Comparison of ENCODE assay signal across 24 cellular contexts in genomic region chr10:1369665-1370064, GRCh38.
DNase-seq lines count a peak whose midpoint lies in the region; ATAC-seq and TF ChIP-seq lines count a peak whose summit lies in the region.
"Had no signal": no experiment of that assay in that cellular context is flagged by ENCODE, and none has a peak within 500 bp of the region (broad histone marks: within the 10 kb centered on the region; RNA-seq: fewer than 3 reads in every experiment).

No MANE protein-coding gene starts in this region.

- H3K36me3 ChIP-seq in BLaER1: no peaks in the 10 kb centered on the region
- H3K36me3 ChIP-seq in PC-9 (ENCODE audit: low read depth): no peaks in the 10 kb centered on the region
- H3K36me3 ChIP-seq: thoracic aorta had no signal

- H4K20me1 ChIP-seq in BLaER1 (no peaks in the 10 kb centered on the region), PC-9 (ENCODE audit: insufficient read depth) (no peaks in the 10 kb centered on the region)

- H3K9me2 ChIP-seq in PC-9 (ENCODE audit: insufficient read depth): no peaks in the 10 kb centered on the region

- no peak overlapping the region for H3K9ac ChIP-seq in BLaER1

- no TSS peak for BruUV-seq in PC-9 (replicated peaks; lab: Mats Ljungman, UMichigan)

- H3K27me3 ChIP-seq in BLaER1: no peaks in the 10 kb centered on the region
- H3K27me3 ChIP-seq in PC-9 (ENCODE audit: insufficient read depth, low read depth): peaks cover 22% of the 10 kb centered on the region

- no peaks in the 10 kb centered on the region for H3K9me3 ChIP-seq in BLaER1
- H3K9me3 ChIP-seq in PC-9 (ENCODE audit: insufficient read depth, low read depth): no peaks in the 10 kb centered on the region
- H3K9me3 ChIP-seq: Caco-2, thoracic aorta had no signal

- CTCF ChIA-PET in PC-9 (lab: Charles Lee): no interaction called here

- H3K9me3 Mint-ChIP-seq in neural crest cell: no peaks in the 10 kb centered on the region

- H3K4me2 ChIP-seq in BLaER1: peak overlapping the region; percentile 81
- H3K4me2 ChIP-seq in PC-9: no peak overlapping the region

- H2AFZ ChIP-seq in PC-9: no peak overlapping the region

- H3K27ac ChIP-seq in BLaER1 (no peak overlapping the region), PC-9 (no peak overlapping the region)
- H3K27ac ChIP-seq: RWPE1, thoracic aorta, VCaP had no signal

- H3K4me3 ChIP-seq in BLaER1 (no peak overlapping the region), PC-9 (no peak overlapping the region)
- H3K4me3 ChIP-seq: thoracic aorta had no signal

- POLR2A ChIA-PET in PC-9 (lab: Charles Lee; ENCODE audit: unreplicated experiment): no interaction called here

- TF ChIP-seq CTCF in neural crest cell (conservative IDR thresholded peaks at IDR 0.05) (no peak), PC-9 (conservative IDR thresholded peaks at IDR 0.05) (no peak)

- peaks cover 8% of the 10 kb centered on the region for H3K4me1 Mint-ChIP-seq in neural crest cell

- no peak for ATAC-seq in GM18870 (IDR thresholded peaks at IDR 0.05; ENCODE audit: unreplicated experiment)
- ATAC-seq: HCT116; stimulated activated naive CD8-positive, alpha-beta T cell treated with anti-CD3 and anti-CD28 coated beads, Interleukin-15, Interleukin-2, amounts not matched to agents 100 U/mL and 50 U/mL, for 24 hours had no signal

- peaks cover 30% of the 10 kb centered on the region for H3K4me1 ChIP-seq in BLaER1
- no peaks in the 10 kb centered on the region for H3K4me1 ChIP-seq in PC-9 (replicated peaks; ENCODE audit: insufficient read depth)
- H3K4me1 ChIP-seq: Caco-2 had no signal

- no peaks in the 10 kb centered on the region for H3K27me3 Mint-ChIP-seq in neural crest cell (ENCODE audit: low read depth)

- no peaks in the 10 kb centered on the region for H3F3A ChIP-seq in PC-9 (ENCODE audit: insufficient read depth, low read depth)

- no peaks in the 10 kb centered on the region for H3K79me2 ChIP-seq in PC-9 (ENCODE audit: low read depth)

- no peaks in the 10 kb centered on the region for H3K36me3 Mint-ChIP-seq in neural crest cell (ENCODE audit: low read depth)

- H3K4me3 Mint-ChIP-seq in neural crest cell: no peak overlapping the region
- H3K4me3 Mint-ChIP-seq: B cell had no signal

- intact Hi-C loops in PC-9 (cut with micrococcal nuclease; ENCODE audit: unreplicated experiment): no loop called here

- H3K27ac Mint-ChIP-seq in neural crest cell (ENCODE audit: unreplicated experiment): peak overlapping the region; percentile 70
- H3K27ac Mint-ChIP-seq: B cell, progenitor cell of endocrine pancreas had no signal

- DNase-seq in Daoy (ENCODE audit: low read depth) (peak; percentile 35), neural crest cell (ENCODE audit: low read depth, low spot score) (no peak), NCI-H1048 (lab: John Stamatoyannopoulos, UW) (no peak), PC-9 (no peak)
- DNase-seq in activated CD8-positive, alpha-beta memory T cell treated with anti-CD3 and anti-CD28 coated beads, Interleukin-2, amount 50 U/mL, for 48 hours: peak; percentile 17
- DNase-seq: activated CD4-positive, alpha-beta T cell treated with anti-CD3 and anti-CD28 coated beads for 48 hours; activated naive CD4-positive, alpha-beta T cell treated with anti-CD3 and anti-CD28 coated beads, Interleukin-2, amount 50 U/mL, for 16 hours; Caco-2; DMS79 treated with DMSO at 0.1 percent for 48 hours; effector CD4-positive, alpha-beta T cell; KG1; MM.1S; NCI-H2107; NCI-H748 treated with DMSO at 0.1 percent for 48 hours; stimulated activated CD4-positive, alpha-beta T cell treated with anti-CD3 and anti-CD28 coated beads, Interleukin-15, amount 100 ng/mL, for 24 hours; stimulated activated naive CD8-positive, alpha-beta T cell treated with anti-CD3 and anti-CD28 coated beads, Interleukin-15, Interleukin-2, amounts not matched to agents 100 U/mL and 50 U/mL, for 24 hours had no signal

Comparison
In these comparisons a context has a peak if more than half of its experiments do, and no peak if none do; other contexts are left out.
1. DNase-seq: peak in Daoy (single experiment) and activated CD8-positive, alpha-beta memory T cell treated with anti-CD3 and anti-CD28 coated beads, Interleukin-2, amount 50 U/mL, for 48 hours (single experiment); none in neural crest cell (single experiment), NCI-H1048 (single experiment) and PC-9 (0 of 2).